In the genomic region with DNA sequence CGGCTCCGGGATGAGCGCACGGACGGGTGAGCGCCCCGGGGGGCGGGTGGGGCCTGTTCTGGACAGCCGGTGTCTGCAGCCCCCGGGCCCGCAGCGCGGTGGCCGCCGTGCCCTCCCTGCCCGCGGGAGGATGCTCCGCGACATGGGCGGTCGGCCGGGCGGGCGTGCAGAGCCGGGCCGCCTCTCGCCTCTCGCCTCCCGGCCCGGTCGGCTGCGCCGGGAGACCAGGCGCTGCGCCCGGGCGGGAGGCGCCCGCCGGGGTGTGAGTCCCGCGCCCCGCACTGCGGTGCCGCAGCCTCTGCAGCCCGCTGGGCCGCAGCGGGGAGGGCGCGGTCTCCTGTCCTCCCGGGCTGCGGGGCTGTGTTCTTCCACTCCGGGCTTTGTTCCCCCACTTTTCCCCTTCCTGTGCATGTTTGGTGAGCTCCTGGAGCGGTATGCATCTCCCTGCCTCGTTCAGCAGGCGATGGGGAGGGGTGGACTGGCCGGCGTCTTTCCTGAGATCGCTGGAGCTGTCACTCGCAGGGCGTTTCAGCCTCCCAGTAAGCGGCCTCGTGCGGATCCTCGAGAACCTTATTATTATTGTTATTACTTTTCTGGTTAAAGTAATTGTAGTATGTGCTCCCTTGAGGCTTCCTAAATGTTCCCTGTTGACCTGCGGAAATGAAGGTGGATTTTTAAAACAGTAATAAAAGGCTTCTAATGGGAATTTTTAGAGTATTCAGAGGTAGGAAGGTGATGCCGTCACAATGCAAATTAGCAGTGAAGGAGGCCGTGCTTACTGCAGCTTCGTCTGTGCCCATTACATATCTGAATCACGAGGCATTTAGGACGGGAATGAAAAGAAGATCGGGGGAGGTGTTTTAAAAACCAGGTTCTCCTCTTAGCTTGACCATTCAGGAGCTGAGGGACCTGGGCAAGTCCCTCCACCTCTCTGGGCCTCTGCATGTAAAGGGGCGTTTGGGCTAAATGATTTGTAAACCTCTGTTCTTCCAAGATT, we compare ENCODE assay signal across 8 cellular contexts. TPM values are rescaled to one million over a fixed set of nuclear protein-coding genes. Genes with fewer than 3 reads are reported as not detected.
DNase-seq lines count a peak whose midpoint lies in the region; ATAC-seq, FAIRE-seq and TF ChIP-seq lines count a peak whose summit lies in the region.

No MANE protein-coding gene starts in this region.

- CTCF ChIA-PET in OCI-LY7 (lab: Charles Lee; ENCODE audit: unreplicated experiment) (no interaction called here), mammary epithelial cell (lab: Charles Lee; ENCODE audit: low non-redundant PET) (interaction anchor here (0.7 kb wide), 1 partner anchor 64 kb away, joined by 4 read pairs; no protein-coding TSS in a partner anchor)

- in situ Hi-C loops in mammary epithelial cell (cut with MboI; ENCODE audit: low sequenced_read_pairs in 2 of 2), result no loop called here

- H3K27me3 Mint-ChIP-seq in stimulated activated naive B cell treated with anti-CD40 and anti-IgM and Interleukin-4, amounts not matched to agents 10 μg/mL and 1 μg/mL and 100 μg/mL, for 72 hours, result peaks cover 5 to 8% of the 10 kb centered on the region in 2 donors

- H3K4me3 ChIP-seq in OCI-LY7 (ENCODE audit: low read depth, low read length, poor library complexity, severe bottlenecking), result peak overlapping the region; percentile 33
- H3K4me3 ChIP-seq in mammary epithelial cell (replicated peaks in 1 of 3; ENCODE audit: insufficient read depth in 1 of 3, low read depth in 2 of 3, low read length in 3 of 3), result peak overlapping the region; percentile 52 to 69 (median 69)
- peak overlapping the region; percentile 60 for H3K4me3 ChIP-seq in kidney epithelial cell (ENCODE audit: low read depth, low read length)

- H3K4me1 ChIP-seq in OCI-LY7 (ENCODE audit: insufficient read depth, low read length, poor library complexity, severe bottlenecking) (no peaks in the 10 kb centered on the region), mammary epithelial cell (ENCODE audit: insufficient read depth, low read length) (peaks cover 4% of the 10 kb centered on the region)

- H4K20me1 ChIP-seq in OCI-LY7 (ENCODE audit: insufficient read depth, low read length) (no peaks in the 10 kb centered on the region), mammary epithelial cell (ENCODE audit: insufficient read depth, low read length) (no peaks in the 10 kb centered on the region)

- dilution Hi-C loops in mammary epithelial cell (cut with HindIII; ENCODE audit: low sequenced_read_pairs), result no loop called here

- POLR2A ChIA-PET in OCI-LY7 (lab: Charles Lee), result no interaction called here

- no peak overlapping the region for H2AFZ ChIP-seq in OCI-LY7 (ENCODE audit: low read length)
- H2AFZ ChIP-seq in mammary epithelial cell (ENCODE audit: low read depth, low read length), result peak overlapping the region; percentile 91

- 9% methylated on average over 31 of the region's 73 CpGs for WGBS in mammary epithelial cell (ENCODE audit: low coverage, missing lambda C conversion rate)

- FAIRE-seq in GM18507 (lab: Jason Lieb, UNC), result peak; percentile 71

- H3K27me3 ChIP-seq in mammary epithelial cell (ENCODE audit: insufficient read depth, low read length) (no peaks in the 10 kb centered on the region), kidney epithelial cell (ENCODE audit: control insufficient read depth, insufficient read depth, low read length) (peaks cover 18% of the 10 kb centered on the region)

- no TSS peak for BruUV-seq in OCI-LY7 (replicated peaks; lab: Mats Ljungman, UMichigan)
- BruUV-seq in mammary epithelial cell (replicated peaks; lab: Mats Ljungman, UMichigan), result TSS peak; percentile 82

- intact Hi-C loops in OCI-LY7 (cut with micrococcal nuclease; ENCODE audit: unreplicated experiment), result no loop called here
- intact Hi-C loops in mammary epithelial cell (cut with micrococcal nuclease), result loop anchor here (1.0 kb wide), 1 partner anchor 24 kb away; no protein-coding TSS in a partner anchor

- DNase-seq in AG08396 (ENCODE audit: low spot score) (peak; percentile 56), GM18507 (ENCODE audit: extremely low spot score, insufficient read length, low read depth) (no peak), OCI-LY7 (ENCODE audit: low spot score) (no peak), mammary epithelial cell (peak; percentile 65), kidney epithelial cell (ENCODE audit: low read depth) (no peak), cortex of kidney (lab: John Stamatoyannopoulos, UW) (no peak)
- DNase-seq in stimulated activated naive B cell treated with anti-CD40 and anti-IgM and Interleukin-4, amounts not matched to agents 10 μg/mL and 1 μg/mL and 100 μg/mL, for 72 hours, result no peak

- H3K4me1 Mint-ChIP-seq in stimulated activated naive B cell treated with anti-CD40 and anti-IgM and Interleukin-4, amounts not matched to agents 10 μg/mL and 1 μg/mL and 100 μg/mL, for 72 hours, result peaks cover 12 to 22% of the 10 kb centered on the region in 2 donors

- H3K9me3 ChIP-seq in OCI-LY7 (ENCODE audit: low read length) (no peaks in the 10 kb centered on the region), mammary epithelial cell (replicated peaks; ENCODE audit: insufficient read depth, low read length) (no peaks in the 10 kb centered on the region)

- H3K4me2 ChIP-seq in OCI-LY7 (ENCODE audit: low read length) (peak overlapping the region; percentile 52; the same call in 1 of the 2 replicates), mammary epithelial cell (ENCODE audit: insufficient read depth, low read depth, low read length) (peak overlapping the region; percentile 92)

- H3K27ac ChIP-seq in OCI-LY7 (ENCODE audit: low read depth, low read length, poor library complexity, severe bottlenecking) (no peak overlapping the region), mammary epithelial cell (ENCODE audit: insufficient read depth, low read depth, low read length) (no peak overlapping the region)

- no peaks in the 10 kb centered on the region for H3K36me3 Mint-ChIP-seq in stimulated activated naive B cell treated with anti-CD40 and anti-IgM and Interleukin-4, amounts not matched to agents 10 μg/mL and 1 μg/mL and 100 μg/mL, for 72 hours

- ATAC-seq in HG02973 (IDR thresholded peaks at IDR 0.05; ENCODE audit: unreplicated experiment), result peak; percentile 26
- ATAC-seq in stimulated activated naive B cell treated with anti-CD40 and anti-IgM and Interleukin-4, amounts not matched to agents 10 μg/mL and 1 μg/mL and 100 μg/mL, for 72 hours (replicated peaks), result peak; percentile 62 to 69

- no peaks in the 10 kb centered on the region for H3K9me2 ChIP-seq in OCI-LY7 (ENCODE audit: insufficient read depth, low read length)

- H3K79me2 ChIP-seq in OCI-LY7 (ENCODE audit: insufficient read depth, low read depth, low read length) (no peaks in the 10 kb centered on the region), mammary epithelial cell (ENCODE audit: insufficient read depth, low read length) (peaks cover 5% of the 10 kb centered on the region)

- no peak overlapping the region for H3K27ac Mint-ChIP-seq in stimulated activated naive B cell treated with anti-CD40 and anti-IgM and Interleukin-4, amounts not matched to agents 10 μg/mL and 1 μg/mL and 100 μg/mL, for 72 hours

- no peak for TF ChIP-seq CTCF in OCI-LY7 (conservative IDR thresholded peaks at IDR 0.05; ENCODE audit: low read length)
- no peak for TF ChIP-seq CTCF in mammary epithelial cell (conservative IDR thresholded peaks at IDR 0.05 in 1 of 2, IDR thresholded peaks at IDR 0.05 in 1 of 2; ENCODE audit: extremely low read depth in 1 of 2, insufficient read depth in 1 of 2, low read depth in 1 of 2, low read length in 2 of 2)
- TF ChIP-seq CTCF in kidney epithelial cell (IDR thresholded peaks at IDR 0.05; ENCODE audit: insufficient read depth, low read length, poor library complexity, severe bottlenecking), result no peak

- H3K9me3 Mint-ChIP-seq in stimulated activated naive B cell treated with anti-CD40 and anti-IgM and Interleukin-4, amounts not matched to agents 10 μg/mL and 1 μg/mL and 100 μg/mL, for 72 hours, result no peaks in the 10 kb centered on the region

- no peaks in the 10 kb centered on the region for H3K36me3 ChIP-seq in OCI-LY7 (ENCODE audit: insufficient read depth, low read length)
- H3K36me3 ChIP-seq in mammary epithelial cell (ENCODE audit: insufficient read depth, low read length), result no peaks in the 10 kb centered on the region
- no peaks in the 10 kb centered on the region for H3K36me3 ChIP-seq in kidney epithelial cell (ENCODE audit: control insufficient read depth, insufficient read depth, low read length)

- peak overlapping the region; percentile 87 to 94 for H3K4me3 Mint-ChIP-seq in stimulated activated naive B cell treated with anti-CD40 and anti-IgM and Interleukin-4, amounts not matched to agents 10 μg/mL and 1 μg/mL and 100 μg/mL, for 72 hours

- H3K9ac ChIP-seq in mammary epithelial cell (ENCODE audit: insufficient read depth, low read length), result no peak overlapping the region

RNA-seq across cellular contexts. Expression of a gene that starts 0.6 kb away (rescaled TPM):
- not detected in 2 replicates for total RNA-seq in OCI-LY7 (2014; rRNA removed; shearing (Covaris generic))
- total RNA-seq in OCI-LY7 (2022) (0.11 and 0.44 TPM in 2 replicates), mammary epithelial cell (10 to 100 TPM; 11.2 to 14.8 TPM), kidney epithelial cell (4.1 and 5.5 TPM in 2 replicates)
- 1.8 TPM for polyA plus RNA-seq in mammary epithelial cell
- polyA minus RNA-seq in mammary epithelial cell, result 7.0 TPM

RNA-seq across cellular contexts. Expression of a gene that starts 14.5 kb away (rescaled TPM):
- total RNA-seq in OCI-LY7 (2014; rRNA removed; shearing (Covaris generic)), result not detected in 2 replicates
- total RNA-seq in OCI-LY7 (2022) (0.50 and 0.89 TPM in 2 replicates), mammary epithelial cell (1 to 10 TPM; 5.3 to 7.4 TPM), kidney epithelial cell (7.1 and 7.7 TPM in 2 replicates)
- polyA plus RNA-seq in mammary epithelial cell, result 8.4 TPM
- polyA minus RNA-seq in mammary epithelial cell, result 5.3 TPM

Comparison
In these comparisons a context has a peak if more than half of its experiments do, and no peak if none do; other contexts are left out.
1. DNase-seq: peak in AG08396 (single experiment) and mammary epithelial cell (single experiment); none in GM18507 (single experiment), OCI-LY7 (single experiment), kidney epithelial cell (single experiment), stimulated activated naive B cell treated with anti-CD40 and anti-IgM and Interleukin-4, amounts not matched to agents 10 μg/mL and 1 μg/mL and 100 μg/mL, for 72 hours (single experiment) and cortex of kidney (single experiment).
2. Peak in every context shown above with its lines, with median percentiles within 50 percentile points of each other: H3K4me3 ChIP-seq.